ENCODE assay signal across 8 cellular contexts in the genomic region with DNA sequence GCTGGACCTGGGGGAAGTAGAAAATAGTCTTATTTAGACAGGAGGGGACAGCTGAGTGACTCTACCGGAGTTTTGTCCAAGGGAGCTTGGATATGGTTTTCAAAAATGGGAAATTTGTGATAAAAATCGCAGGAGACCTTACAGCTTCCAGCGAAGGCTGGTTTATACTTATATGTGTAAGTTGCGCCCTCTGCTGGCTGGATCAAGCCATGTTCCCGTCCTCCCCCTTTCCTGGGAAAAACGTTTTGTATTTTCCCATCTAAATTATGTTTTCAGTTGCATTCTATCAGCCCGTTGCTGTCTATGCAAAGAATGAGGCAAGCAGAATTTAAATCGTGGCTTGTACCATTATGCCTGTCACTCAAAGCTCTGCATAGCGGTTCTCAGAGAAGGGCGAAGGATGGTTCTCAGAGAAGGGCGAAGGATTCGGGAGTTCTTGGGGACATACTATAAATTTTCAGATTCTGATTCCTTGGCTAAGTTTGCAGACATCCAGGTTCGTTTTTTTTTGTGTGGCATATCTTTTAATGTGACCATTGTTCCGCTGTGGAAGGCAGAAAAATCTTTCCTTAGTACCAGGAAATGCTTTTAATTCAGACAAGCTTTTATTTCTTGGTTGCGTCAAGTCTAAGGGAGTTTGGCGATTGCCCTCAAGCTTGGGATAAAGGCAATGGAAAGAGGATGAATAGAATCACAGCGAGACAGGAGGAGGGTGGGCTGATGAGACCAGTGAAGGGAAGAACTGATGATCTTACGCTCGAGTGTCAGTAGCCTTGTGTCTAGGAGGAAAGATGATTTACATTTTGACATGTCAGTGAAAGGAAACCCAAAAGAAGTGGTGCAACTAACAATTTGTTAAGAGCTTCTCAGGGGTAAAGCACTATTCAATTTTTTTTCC.
DNase-seq lines count a peak whose midpoint lies in the region; ATAC-seq and TF ChIP-seq lines count a peak whose summit lies in the region.

No MANE protein-coding gene starts in this region.

- no peak overlapping the region for H3K9ac ChIP-seq in NT2/D1 (ENCODE audit: insufficient read length, low read depth)

- no peaks in the 10 kb centered on the region for H3K36me3 Mint-ChIP-seq in CD8-positive, alpha-beta T cell
- H3K36me3 Mint-ChIP-seq in glutamatergic neuron (ENCODE audit: unreplicated experiment) = no peaks in the 10 kb centered on the region

- H3K4me3 ChIP-seq in CD8-positive, alpha-beta T cell (ENCODE audit: low read depth, low read length) = no peak overlapping the region
- H3K4me3 ChIP-seq in HEK293 (ENCODE audit: low read depth, low read length) (no peak overlapping the region), NT2/D1 (ENCODE audit: insufficient read length, low read depth) (no peak overlapping the region)

- H3K27me3 Mint-ChIP-seq in CD8-positive, alpha-beta T cell (ENCODE audit: low read depth) = peaks cover 8% of the 10 kb centered on the region
- no peaks in the 10 kb centered on the region for H3K27me3 Mint-ChIP-seq in glutamatergic neuron (ENCODE audit: unreplicated experiment)

- TF ChIP-seq CTCF in CD8-positive, alpha-beta T cell (IDR thresholded peaks at IDR 0.05) = peak; percentile 51
- TF ChIP-seq CTCF in HEK293 (tag by site-specific recombination; IDR thresholded peaks at IDR 0.05) (peak; percentile 45; the same call in 1 of the 2 replicates), glutamatergic neuron (IDR thresholded peaks at IDR 0.05; ENCODE audit: partially characterized antibody, unreplicated experiment) (peak; percentile 77)

- no peaks in the 10 kb centered on the region for H3K36me3 ChIP-seq in CD8-positive, alpha-beta T cell (ENCODE audit: insufficient read depth, low read length)
- no peaks in the 10 kb centered on the region for H3K36me3 ChIP-seq in HEK293 (ENCODE audit: control insufficient read depth in 2 of 2, insufficient read depth in 1 of 2, low read length in 2 of 2)
- H3K36me3 ChIP-seq in NT2/D1 (ENCODE audit: insufficient read depth, insufficient read length, low read length) = no peaks in the 10 kb centered on the region

- no peaks in the 10 kb centered on the region for H3K4me1 ChIP-seq in CD8-positive, alpha-beta T cell (ENCODE audit: insufficient read depth, low read length)
- no peaks in the 10 kb centered on the region for H3K4me1 ChIP-seq in HEK293 (ENCODE audit: control insufficient read depth, insufficient read depth, low read length)
- H3K4me1 ChIP-seq in NT2/D1 (ENCODE audit: insufficient read depth, insufficient read length) = no peaks in the 10 kb centered on the region

- no peaks in the 10 kb centered on the region for H3K4me1 Mint-ChIP-seq in CD8-positive, alpha-beta T cell (ENCODE audit: low read depth)
- H3K4me1 Mint-ChIP-seq in glutamatergic neuron (ENCODE audit: low read depth, unreplicated experiment) = no peaks in the 10 kb centered on the region

- H3K27ac Mint-ChIP-seq in CD8-positive, alpha-beta T cell = no peak overlapping the region
- H3K27ac Mint-ChIP-seq in glutamatergic neuron (ENCODE audit: unreplicated experiment) = no peak overlapping the region

- intact Hi-C loops in CD8-positive, alpha-beta T cell (cut with DNase I, micrococcal nuclease) = loop anchor here in 1 of 2 experiments (2.0 to 5.0 kb wide), 3 partner anchors 305 to 887 kb away; no protein-coding TSS in a partner anchor

- POLR2A ChIA-PET in CD8-positive, alpha-beta T cell (lab: Charles Lee) = no interaction called here
- POLR2A ChIA-PET in HEK293 (lab: Yijun Ruan, JAX) = no interaction called here

- H3K4me3 Mint-ChIP-seq in CD8-positive, alpha-beta T cell = no peak overlapping the region
- peak overlapping the region; percentile 11 for H3K4me3 Mint-ChIP-seq in glutamatergic neuron (ENCODE audit: unreplicated experiment)

- CTCF ChIA-PET in CD8-positive, alpha-beta T cell (lab: Charles Lee) = interaction anchor here (0.7 to 3.3 kb wide), 9 partner anchors 8 to 855 kb away, joined by 3 to 28 read pairs (median 4); no protein-coding TSS in a partner anchor
- CTCF ChIA-PET in HEK293 (lab: Yijun Ruan, JAX) = interaction anchor here (0.5 to 5.1 kb wide), 46 partner anchors 8 to 1213 kb away, joined by 3 to 60 read pairs (median 4); no protein-coding TSS in a partner anchor

- H3K9me3 ChIP-seq in CD8-positive, alpha-beta T cell (ENCODE audit: low read length) = no peaks in the 10 kb centered on the region
- H3K9me3 ChIP-seq in HEK293 (ENCODE audit: control insufficient read depth, insufficient read depth, low read depth, low read length) = no peaks in the 10 kb centered on the region
- no peaks in the 10 kb centered on the region for H3K9me3 ChIP-seq in NT2/D1 (ENCODE audit: insufficient read depth, low read length)

- no peak for ATAC-seq in CD8-positive, alpha-beta T cell
- no peak for ATAC-seq in GM21723 (IDR thresholded peaks at IDR 0.05; ENCODE audit: unreplicated experiment)
- ATAC-seq in GM21619 (IDR thresholded peaks at IDR 0.05; ENCODE audit: unreplicated experiment) = no peak

- DNase-seq in CD8-positive, alpha-beta T cell = peak in 4 of 7 experiments; percentile 1 to 35 (median 20)
- DNase-seq in NT2/D1 (ENCODE audit: low read depth, low spot score) (peak; percentile 13), glutamatergic neuron (peak; percentile 63), pons (ENCODE audit: low spot score) (peak; percentile 28)
- DNase-seq in activated effector memory CD4-positive, alpha-beta T cell treated with Interleukin-2 at 50 U/mL for 16 hours = peak; percentile 1

- H3K27ac ChIP-seq in CD8-positive, alpha-beta T cell (ENCODE audit: low read depth, low read length) = no peak overlapping the region
- H3K27ac ChIP-seq in HEK293 (ENCODE audit: extremely low read depth, low read depth, low read length) = no peak overlapping the region

- H3K9me3 Mint-ChIP-seq in CD8-positive, alpha-beta T cell = no peaks in the 10 kb centered on the region
- H3K9me3 Mint-ChIP-seq in glutamatergic neuron (ENCODE audit: unreplicated experiment) = no peaks in the 10 kb centered on the region

- H3K27me3 ChIP-seq in CD8-positive, alpha-beta T cell (ENCODE audit: insufficient read depth, low read length) = no peaks in the 10 kb centered on the region
- H3K27me3 ChIP-seq in NT2/D1 (ENCODE audit: insufficient read depth, insufficient read length) = no peaks in the 10 kb centered on the region

TF ChIP-seq in HEK293, 187 proteins besides CTCF, POLR2A, EP300 and RAD21 (continues in another document):
- TF ChIP-seq, protein P1, sequence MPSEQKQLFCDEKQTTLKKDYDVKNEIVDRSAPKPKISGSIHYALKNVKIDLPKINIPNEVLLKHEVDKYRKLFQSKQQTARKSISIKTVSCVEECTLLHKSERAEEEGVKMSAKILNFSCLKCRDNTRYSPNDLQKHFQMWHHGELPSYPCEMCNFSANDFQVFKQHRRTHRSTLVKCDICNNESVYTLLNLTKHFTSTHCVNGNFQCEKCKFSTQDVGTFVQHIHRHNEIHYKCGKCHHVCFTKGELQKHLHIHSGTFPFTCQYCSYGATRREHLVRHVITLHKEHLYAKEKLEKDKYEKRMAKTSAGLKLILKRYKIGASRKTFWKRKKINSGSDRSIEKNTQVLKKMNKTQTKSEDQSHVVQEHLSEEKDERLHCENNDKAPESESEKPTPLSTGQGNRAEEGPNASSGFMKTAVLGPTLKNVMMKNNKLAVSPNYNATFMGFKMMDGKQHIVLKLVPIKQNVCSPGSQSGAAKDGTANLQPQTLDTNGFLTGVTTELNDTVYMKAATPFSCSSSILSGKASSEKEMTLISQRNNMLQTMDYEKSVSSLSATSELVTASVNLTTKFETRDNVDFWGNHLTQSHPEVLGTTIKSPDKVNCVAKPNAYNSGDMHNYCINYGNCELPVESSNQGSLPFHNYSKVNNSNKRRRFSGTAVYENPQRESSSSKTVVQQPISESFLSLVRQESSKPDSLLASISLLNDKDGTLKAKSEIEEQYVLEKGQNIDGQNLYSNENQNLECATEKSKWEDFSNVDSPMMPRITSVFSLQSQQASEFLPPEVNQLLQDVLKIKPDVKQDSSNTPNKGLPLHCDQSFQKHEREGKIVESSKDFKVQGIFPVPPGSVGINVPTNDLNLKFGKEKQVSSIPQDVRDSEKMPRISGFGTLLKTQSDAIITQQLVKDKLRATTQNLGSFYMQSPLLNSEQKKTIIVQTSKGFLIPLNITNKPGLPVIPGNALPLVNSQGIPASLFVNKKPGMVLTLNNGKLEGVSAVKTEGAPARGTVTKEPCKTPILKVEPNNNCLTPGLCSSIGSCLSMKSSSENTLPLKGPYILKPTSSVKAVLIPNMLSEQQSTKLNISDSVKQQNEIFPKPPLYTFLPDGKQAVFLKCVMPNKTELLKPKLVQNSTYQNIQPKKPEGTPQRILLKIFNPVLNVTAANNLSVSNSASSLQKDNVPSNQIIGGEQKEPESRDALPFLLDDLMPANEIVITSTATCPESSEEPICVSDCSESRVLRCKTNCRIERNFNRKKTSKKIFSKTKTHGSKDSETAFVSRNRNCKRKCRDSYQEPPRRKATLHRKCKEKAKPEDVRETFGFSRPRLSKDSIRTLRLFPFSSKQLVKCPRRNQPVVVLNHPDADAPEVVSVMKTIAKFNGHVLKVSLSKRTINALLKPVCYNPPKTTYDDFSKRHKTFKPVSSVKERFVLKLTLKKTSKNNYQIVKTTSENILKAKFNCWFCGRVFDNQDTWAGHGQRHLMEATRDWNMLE (tag by site-specific recombination; conservative IDR thresholded peaks at IDR 0.05; ENCODE audit: low read depth) = no peak
- TF ChIP-seq BCL11B (tag by site-specific recombination; IDR thresholded peaks at IDR 0.05; ENCODE audit: low read depth) (no peak), GLIS1 (tag by site-specific recombination; IDR thresholded peaks at IDR 0.05) (no peak), ZNF776 (tag by site-specific recombination; IDR thresholded peaks at IDR 0.05; ENCODE audit: borderline replicate concordance) (no peak), ZBTB48 (tag by site-specific recombination; IDR thresholded peaks at IDR 0.05) (peak; percentile 18; the same call in 1 of the 2 replicates), ZNF785 (tag by site-specific recombination; IDR thresholded peaks at IDR 0.05) (no peak), ZNF600 (tag by site-specific recombination; IDR thresholded peaks at IDR 0.05) (no peak), ZNF561 (tag by site-specific recombination; IDR thresholded peaks at IDR 0.05; ENCODE audit: borderline replicate concordance) (0 out of 2 replicates have a peak, but pooled peaks have one; percentile 26), ZFHX2 (tag by site-specific recombination; conservative IDR thresholded peaks at IDR 0.05) (no peak), ZNF266 (tag by site-specific recombination; IDR thresholded peaks at IDR 0.05; ENCODE audit: low read depth) (no peak), ZNF175 (tag by site-specific recombination; IDR thresholded peaks at IDR 0.05) (no peak), ZNF157 (tag by site-specific recombination; IDR thresholded peaks at IDR 0.05) (no peak), GLI2 (tag by site-specific recombination; IDR thresholded peaks at IDR 0.05; ENCODE audit: borderline replicate concordance, low read depth) (no peak), ZNF654 (tag by site-specific recombination; IDR thresholded peaks at IDR 0.05; ENCODE audit: low read depth) (peak; percentile 68), ZNF23 (tag by site-specific recombination; IDR thresholded peaks at IDR 0.05; ENCODE audit: borderline replicate concordance) (no peak), ZNF514 (tag by site-specific recombination; IDR thresholded peaks at IDR 0.05) (no peak)

Comparison
In these comparisons a context has a peak if more than half of its experiments do, and no peak if none do; other contexts are left out.
1. DNase-seq: peak in every context shown above with its lines; median percentile 63 in glutamatergic neuron; 28 in pons; 20 in CD8-positive, alpha-beta T cell; 13 in NT2/D1; 1 in activated effector memory CD4-positive, alpha-beta T cell treated with Interleukin-2 at 50 U/mL for 16 hours.